8 cellular contexts compared by ENCODE assay signal in the genomic region with DNA sequence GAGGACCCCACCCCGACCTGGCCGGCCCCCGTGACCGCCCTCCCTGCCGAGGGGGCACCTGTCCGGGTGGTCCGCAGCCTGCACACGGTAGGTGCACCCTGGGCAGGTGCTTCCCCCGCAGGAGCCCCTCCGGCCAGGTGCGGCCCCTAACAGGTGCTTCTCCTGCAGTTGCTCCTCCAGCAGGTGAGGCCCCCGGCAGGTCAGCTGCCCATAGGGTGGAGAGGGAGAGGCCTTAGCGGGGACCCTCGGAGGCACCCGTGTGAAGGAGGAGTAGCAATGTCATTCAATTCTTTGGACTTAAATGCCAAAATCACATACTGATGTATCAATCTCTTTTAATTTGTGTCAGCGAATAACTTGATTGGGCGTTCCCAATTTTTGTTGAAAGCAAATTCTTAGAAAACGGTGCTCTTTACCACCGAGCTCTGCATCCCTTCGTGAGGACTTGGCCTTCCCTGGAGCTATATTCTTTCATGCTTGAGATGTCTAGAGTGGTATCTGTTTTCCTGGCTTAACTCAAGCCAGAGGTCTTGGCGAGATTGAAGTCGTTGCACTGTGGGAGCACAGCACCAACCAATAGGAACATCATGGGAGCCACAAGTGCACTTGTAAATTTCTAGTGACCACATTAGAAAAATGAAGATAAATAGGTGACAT. TPM values are rescaled to one million over a fixed set of nuclear protein-coding genes. Genes with fewer than 3 reads are reported as not detected.
DNase-seq lines count a peak whose midpoint lies in the region; ATAC-seq and TF ChIP-seq lines count a peak whose summit lies in the region.

No MANE protein-coding gene starts in this region.

- peaks cover 7% of the 10 kb centered on the region for H3K4me1 ChIP-seq in upper lobe of right lung

- intact Hi-C loops in upper lobe of right lung (cut with DNase I): no loop called here

- peak overlapping the region; percentile 98 for H3K4me3 Mint-ChIP-seq in memory B cell

- in situ Hi-C loops in brain microvascular endothelial cell (cut with HindIII; ENCODE audit: low pct_ligation_motif_present, low sequenced_read_pairs): no loop called here

- H3K4me1 Mint-ChIP-seq in memory B cell: peaks cover 17% of the 10 kb centered on the region

- H3K36me3 ChIP-seq in brain microvascular endothelial cell (replicated peaks): no peaks in the 10 kb centered on the region
- no peaks in the 10 kb centered on the region for H3K36me3 ChIP-seq in upper lobe of right lung

- H3K27ac ChIP-seq in brain microvascular endothelial cell: peak overlapping the region; percentile 48
- peak overlapping the region; percentile 87 for H3K27ac ChIP-seq in upper lobe of right lung

- H3K27me3 ChIP-seq in brain microvascular endothelial cell (replicated peaks) (no peaks in the 10 kb centered on the region), upper lobe of right lung (no peaks in the 10 kb centered on the region)

- H3K27me3 Mint-ChIP-seq in memory B cell: no peaks in the 10 kb centered on the region

- peak overlapping the region; percentile 96 for H3K27ac Mint-ChIP-seq in memory B cell

- TF ChIP-seq POLR2A in NB4 (IDR thresholded peaks at IDR 0.05; ENCODE audit: extremely low read depth, insufficient read length): no peak

- H3K9me3 Mint-ChIP-seq in memory B cell: peaks cover 1% of the 10 kb centered on the region

- peak; percentile 79 for DNase-seq in NCI-H748 (lab: John Stamatoyannopoulos, UW; ENCODE audit: unreplicated experiment)
- DNase-seq in NCI-H748 treated with DMSO at 0.1 percent for 48 hours (lab: John Stamatoyannopoulos, UW): no peak
- no peak for DNase-seq in NB4 (ENCODE audit: low read depth)
- DNase-seq in brain microvascular endothelial cell: no peak
- peak in 1 of 2 donors; percentile 30 for DNase-seq in memory B cell (ENCODE audit: low spot score in 2 of 2)
- DNase-seq in upper lobe of right lung: no peak
- no peak for DNase-seq in stimulated activated CD4-positive, alpha-beta T cell treated with anti-CD3 and anti-CD28 coated beads, Interleukin-4, amount 100 ng/mL, for 24 hours

- H3K4me3 ChIP-seq in NB4 (ENCODE audit: low read depth, low read length) (peak overlapping the region; percentile 82), brain microvascular endothelial cell (ENCODE audit: low read depth, low read length) (peak overlapping the region; percentile 68), upper lobe of right lung (peak overlapping the region; percentile 95)

- H3K9me3 ChIP-seq in upper lobe of right lung: no peaks in the 10 kb centered on the region

- peaks cover 2% of the 10 kb centered on the region for H3K36me3 Mint-ChIP-seq in memory B cell

- no peak for ATAC-seq in memory B cell (ENCODE audit: low read depth)
- no peak for ATAC-seq in upper lobe of right lung
- no peak for ATAC-seq in HG03378 (IDR thresholded peaks at IDR 0.05; ENCODE audit: unreplicated experiment)

- TF ChIP-seq CTCF in NB4 (IDR thresholded peaks at IDR 0.05; ENCODE audit: low read depth, low read length): no peak
- no peak for TF ChIP-seq CTCF in brain microvascular endothelial cell (IDR thresholded peaks at IDR 0.05; ENCODE audit: low read depth, low read length, missing control alignments)
- no peak for TF ChIP-seq CTCF in upper lobe of right lung (IDR thresholded peaks at IDR 0.05)

RNA-seq across cellular contexts. Expression of gene NCAPG2, which starts 0.8 kb away (rescaled TPM):
- total RNA-seq in upper lobe of right lung: 6.5 TPM
